Comparison of ENCODE assay signal across 2 cellular contexts in genomic region chr13:98217597-98217996, GRCh38.
TF ChIP-seq lines count a peak whose summit lies in the region.

No MANE protein-coding gene starts in this region.

TF ChIP-seq in H1, 55 proteins besides CTCF, POLR2A, EP300 and RAD21:
- TF ChIP-seq TAF7 (optimal IDR thresholded peaks at IDR 0.05; ENCODE audit: borderline replicate concordance, low read depth, low read length) (no peak), SP1 (IDR thresholded peaks at IDR 0.05; ENCODE audit: low read depth, low read length) (no peak), POU5F1 (IDR thresholded peaks at IDR 0.05; ENCODE audit: low read depth, low read length) (no peak), POLR2AphosphoS5 (IDR thresholded peaks at IDR 0.05; ENCODE audit: low read depth, low read length) (no peak), CTBP2 (IDR thresholded peaks at IDR 0.05; ENCODE audit: borderline replicate concordance, insufficient read depth, insufficient read length, low read length) (no peak), KDM5A (IDR thresholded peaks at IDR 0.05; ENCODE audit: low read length) (no peak), KDM4A (IDR thresholded peaks at IDR 0.05; ENCODE audit: low read depth, low read length, severe bottlenecking) (no peak), MAFK (IDR thresholded peaks at IDR 0.05; ENCODE audit: low read depth, low read length) (no peak), SIN3A (conservative IDR thresholded peaks at IDR 0.05 in 1 of 2, IDR thresholded peaks at IDR 0.05 in 1 of 2; ENCODE audit: low read depth in 1 of 2, low read length in 2 of 2) (no peak), CHD2 (IDR thresholded peaks at IDR 0.05; ENCODE audit: low read length) (no peak), GABPA (IDR thresholded peaks at IDR 0.05; ENCODE audit: borderline replicate concordance, insufficient read depth, low read length) (no peak), CHD1 (IDR thresholded peaks at IDR 0.05; ENCODE audit: low read depth, low read length) (no peak), RBBP5 (IDR thresholded peaks at IDR 0.05; ENCODE audit: borderline replicate concordance, low read depth, low read length) (no peak), SIRT6 (IDR thresholded peaks at IDR 0.05; ENCODE audit: low read length) (no peak), RXRA (IDR thresholded peaks at IDR 0.05; ENCODE audit: insufficient read depth, low read depth, low read length) (no peak)
- TF ChIP-seq, protein P1, sequence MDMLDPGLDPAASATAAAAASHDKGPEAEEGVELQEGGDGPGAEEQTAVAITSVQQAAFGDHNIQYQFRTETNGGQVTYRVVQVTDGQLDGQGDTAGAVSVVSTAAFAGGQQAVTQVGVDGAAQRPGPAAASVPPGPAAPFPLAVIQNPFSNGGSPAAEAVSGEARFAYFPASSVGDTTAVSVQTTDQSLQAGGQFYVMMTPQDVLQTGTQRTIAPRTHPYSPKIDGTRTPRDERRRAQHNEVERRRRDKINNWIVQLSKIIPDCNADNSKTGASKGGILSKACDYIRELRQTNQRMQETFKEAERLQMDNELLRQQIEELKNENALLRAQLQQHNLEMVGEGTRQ (IDR thresholded peaks at IDR 0.05; ENCODE audit: low read length), result no peak

TF ChIP-seq in HEK293T, 16 proteins besides CTCF, POLR2A, EP300 and RAD21:
- TF ChIP-seq NFRKB (IDR thresholded peaks at IDR 0.05), result no peak
- no peak for TF ChIP-seq HDGF (IDR thresholded peaks at IDR 0.05; ENCODE audit: borderline replicate concordance)
- no peak for TF ChIP-seq BHLHE40 (IDR thresholded peaks at IDR 0.05; ENCODE audit: borderline replicate concordance)
- no peak for TF ChIP-seq FOXM1 (IDR thresholded peaks at IDR 0.05; ENCODE audit: borderline replicate concordance)
- no peak for TF ChIP-seq ARNT (IDR thresholded peaks at IDR 0.05)
- TF ChIP-seq SP1 (IDR thresholded peaks at IDR 0.05), result no peak
- TF ChIP-seq, protein P2, sequence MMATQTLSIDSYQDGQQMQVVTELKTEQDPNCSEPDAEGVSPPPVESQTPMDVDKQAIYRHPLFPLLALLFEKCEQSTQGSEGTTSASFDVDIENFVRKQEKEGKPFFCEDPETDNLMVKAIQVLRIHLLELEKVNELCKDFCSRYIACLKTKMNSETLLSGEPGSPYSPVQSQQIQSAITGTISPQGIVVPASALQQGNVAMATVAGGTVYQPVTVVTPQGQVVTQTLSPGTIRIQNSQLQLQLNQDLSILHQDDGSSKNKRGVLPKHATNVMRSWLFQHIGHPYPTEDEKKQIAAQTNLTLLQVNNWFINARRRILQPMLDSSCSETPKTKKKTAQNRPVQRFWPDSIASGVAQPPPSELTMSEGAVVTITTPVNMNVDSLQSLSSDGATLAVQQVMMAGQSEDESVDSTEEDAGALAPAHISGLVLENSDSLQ (IDR thresholded peaks at IDR 0.05), result no peak
- TF ChIP-seq L3MBTL2 (conservative IDR thresholded peaks at IDR 0.05), result no peak
- no peak for TF ChIP-seq FOXK2 (IDR thresholded peaks at IDR 0.05)
- TF ChIP-seq FOXA1 (IDR thresholded peaks at IDR 0.05), result no peak
- no peak for TF ChIP-seq ELF4 (IDR thresholded peaks at IDR 0.05)
- no peak for TF ChIP-seq LEF1 (IDR thresholded peaks at IDR 0.05; ENCODE audit: borderline replicate concordance)
- no peak for TF ChIP-seq CTBP1 (IDR thresholded peaks at IDR 0.05; ENCODE audit: borderline replicate concordance)
- no peak for TF ChIP-seq SUZ12 (IDR thresholded peaks at IDR 0.05)
- no peak for TF ChIP-seq TARDBP (IDR thresholded peaks at IDR 0.05)
- TF ChIP-seq ZNF384 (IDR thresholded peaks at IDR 0.05), result no peak
